In genomic region chr3:98529856-98530459, GRCh38 we compare ENCODE assay signal across 1 cellular context.
TF ChIP-seq lines count a peak whose summit lies in the region.

No MANE protein-coding gene starts in this region.

TF ChIP-seq in GM12878, 131 proteins besides CTCF, POLR2A, EP300 and RAD21 (continued from another document):
- TF ChIP-seq, protein P1, sequence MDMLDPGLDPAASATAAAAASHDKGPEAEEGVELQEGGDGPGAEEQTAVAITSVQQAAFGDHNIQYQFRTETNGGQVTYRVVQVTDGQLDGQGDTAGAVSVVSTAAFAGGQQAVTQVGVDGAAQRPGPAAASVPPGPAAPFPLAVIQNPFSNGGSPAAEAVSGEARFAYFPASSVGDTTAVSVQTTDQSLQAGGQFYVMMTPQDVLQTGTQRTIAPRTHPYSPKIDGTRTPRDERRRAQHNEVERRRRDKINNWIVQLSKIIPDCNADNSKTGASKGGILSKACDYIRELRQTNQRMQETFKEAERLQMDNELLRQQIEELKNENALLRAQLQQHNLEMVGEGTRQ (IDR thresholded peaks at IDR 0.05; ENCODE audit: borderline replicate concordance, low read depth, low read length) = no peak
- no peak for TF ChIP-seq NR2C2 (IDR thresholded peaks at IDR 0.05; ENCODE audit: borderline replicate concordance, control insufficient read depth, insufficient read length, low read depth)
- TF ChIP-seq ETV6 (conservative IDR thresholded peaks at IDR 0.05 in 1 of 2, IDR thresholded peaks at IDR 0.05 in 1 of 2; ENCODE audit: borderline replicate concordance in 1 of 2, low read depth in 1 of 2) = no peak
- no peak for TF ChIP-seq HDAC2 (IDR thresholded peaks at IDR 0.05)
- TF ChIP-seq RUNX3 (IDR thresholded peaks at IDR 0.05; ENCODE audit: low read length) = no peak
- TF ChIP-seq ZNF207 (IDR thresholded peaks at IDR 0.05; ENCODE audit: borderline replicate concordance) = no peak
- TF ChIP-seq CHD4 (IDR thresholded peaks at IDR 0.05) = no peak
- TF ChIP-seq, protein P2, sequence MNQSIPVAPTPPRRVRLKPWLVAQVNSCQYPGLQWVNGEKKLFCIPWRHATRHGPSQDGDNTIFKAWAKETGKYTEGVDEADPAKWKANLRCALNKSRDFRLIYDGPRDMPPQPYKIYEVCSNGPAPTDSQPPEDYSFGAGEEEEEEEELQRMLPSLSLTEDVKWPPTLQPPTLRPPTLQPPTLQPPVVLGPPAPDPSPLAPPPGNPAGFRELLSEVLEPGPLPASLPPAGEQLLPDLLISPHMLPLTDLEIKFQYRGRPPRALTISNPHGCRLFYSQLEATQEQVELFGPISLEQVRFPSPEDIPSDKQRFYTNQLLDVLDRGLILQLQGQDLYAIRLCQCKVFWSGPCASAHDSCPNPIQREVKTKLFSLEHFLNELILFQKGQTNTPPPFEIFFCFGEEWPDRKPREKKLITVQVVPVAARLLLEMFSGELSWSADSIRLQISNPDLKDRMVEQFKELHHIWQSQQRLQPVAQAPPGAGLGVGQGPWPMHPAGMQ (IDR thresholded peaks at IDR 0.05; ENCODE audit: borderline replicate concordance) = no peak
- no peak for TF ChIP-seq PKNOX1 (IDR thresholded peaks at IDR 0.05)
- no peak for TF ChIP-seq SMAD1 (IDR thresholded peaks at IDR 0.05; ENCODE audit: low read depth, partially characterized antibody)
- TF ChIP-seq CREB1 (IDR thresholded peaks at IDR 0.05; ENCODE audit: low read depth) = no peak
- no peak for TF ChIP-seq NBN (IDR thresholded peaks at IDR 0.05)
- TF ChIP-seq CREM (IDR thresholded peaks at IDR 0.05; ENCODE audit: low read depth) = no peak
